7 cellular contexts compared by ENCODE assay signal in the genomic region with DNA sequence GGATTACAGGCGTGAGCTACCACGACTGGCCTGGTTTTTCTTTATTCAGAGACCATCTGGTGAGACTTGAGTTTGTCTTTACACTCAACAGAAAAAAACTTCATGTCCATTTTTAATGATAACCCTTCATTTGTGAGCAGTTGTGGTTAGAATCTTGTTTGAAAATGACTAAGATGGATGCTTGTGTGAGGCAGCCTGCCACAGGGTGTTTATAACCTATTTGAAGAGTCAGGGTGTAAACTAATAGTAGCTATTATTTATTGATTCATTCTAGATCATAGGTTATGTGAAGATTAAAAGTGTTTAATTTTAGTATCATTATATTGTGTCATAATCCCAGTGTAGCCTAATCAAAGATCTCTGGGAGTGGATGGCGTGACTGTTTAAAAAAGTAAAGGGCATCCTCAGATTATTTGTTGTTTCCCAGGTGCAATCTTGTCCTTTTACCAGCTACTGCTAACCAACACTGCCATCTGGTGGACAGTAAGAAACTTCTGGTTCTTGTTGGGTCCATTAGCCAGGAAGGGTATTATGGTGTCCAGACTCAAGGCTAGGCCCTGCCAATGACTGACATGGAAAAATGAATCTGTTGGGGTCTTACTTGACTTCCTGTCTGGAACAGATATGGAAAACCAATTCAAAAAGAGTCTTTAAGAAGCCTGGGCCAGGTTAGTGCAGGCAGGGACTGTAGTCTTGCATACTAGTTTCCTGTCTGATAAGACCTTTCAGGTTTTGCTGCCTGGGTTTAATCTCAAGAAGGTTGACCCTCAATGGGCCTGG. TPM values are rescaled to one million over a fixed set of nuclear protein-coding genes. Genes with fewer than 3 reads are reported as not detected.
DNase-seq lines count a peak whose midpoint lies in the region; ATAC-seq and TF ChIP-seq lines count a peak whose summit lies in the region.

No MANE protein-coding gene starts in this region.

- H3K27me3 ChIP-seq in GM06990 (replicated peaks; ENCODE audit: control insufficient read depth, insufficient read depth, low read length) (no peaks in the 10 kb centered on the region), Karpas-422 (ENCODE audit: low read length) (no peaks in the 10 kb centered on the region), heart left ventricle (no peaks in the 10 kb centered on the region)

- WGBS in heart left ventricle, 4 donors, result 60 to 66% (median 63%) methylated on average over 3 of the region's 3 CpGs

- no peak overlapping the region for H2AFZ ChIP-seq in Karpas-422 (ENCODE audit: low read length)

- H3K79me2 ChIP-seq in Karpas-422 (ENCODE audit: low read length), result peaks cover 3% of the 10 kb centered on the region; the same call in 1 of the 2 replicates

- H3K36me3 Mint-ChIP-seq in activated naive CD8-positive, alpha-beta T cell treated with anti-CD3 and anti-CD28 coated beads, Interleukin-2, amount 10 ng/mL, durations not matched to agents 7 days and 5 days, result peaks cover 8% of the 10 kb centered on the region

- H3K27me3 Mint-ChIP-seq in activated naive CD8-positive, alpha-beta T cell treated with anti-CD3 and anti-CD28 coated beads, Interleukin-2, amount 10 ng/mL, durations not matched to agents 7 days and 5 days, result no peaks in the 10 kb centered on the region

- H3K4me1 ChIP-seq in Karpas-422 (ENCODE audit: low read length) (peaks cover 29% of the 10 kb centered on the region), heart left ventricle (peaks cover 0 to 19% (median 8%) of the 10 kb centered on the region in 12 donors)

- H3K9me3 Mint-ChIP-seq in activated naive CD8-positive, alpha-beta T cell treated with anti-CD3 and anti-CD28 coated beads, Interleukin-2, amount 10 ng/mL, durations not matched to agents 7 days and 5 days, result no peaks in the 10 kb centered on the region

- H3K4me2 ChIP-seq in Karpas-422 (ENCODE audit: low read depth, low read length, poor library complexity, severe bottlenecking), result no peak overlapping the region

- H3K36me3 ChIP-seq in GM06990 (ENCODE audit: control insufficient read depth, insufficient read depth, low read length) (peaks cover 2% of the 10 kb centered on the region; the same call in 1 of the 2 replicates), Karpas-422 (ENCODE audit: insufficient read depth, low read length) (no peaks in the 10 kb centered on the region; the same call in 1 of the 2 replicates), heart left ventricle (peaks cover 0 to 29% (median 23%) of the 10 kb centered on the region in 9 donors)

- no peaks in the 10 kb centered on the region for H4K20me1 ChIP-seq in Karpas-422 (ENCODE audit: insufficient read depth, low read depth, low read length)

- no peak overlapping the region for H3K27ac Mint-ChIP-seq in activated naive CD8-positive, alpha-beta T cell treated with anti-CD3 and anti-CD28 coated beads, Interleukin-2, amount 10 ng/mL, durations not matched to agents 7 days and 5 days

- no peaks in the 10 kb centered on the region for H3K9me3 ChIP-seq in Karpas-422 (ENCODE audit: low read length)
- H3K9me3 ChIP-seq in heart left ventricle, result no peaks in the 10 kb centered on the region

- POLR2A ChIA-PET in activated naive CD8-positive, alpha-beta T cell treated with anti-CD3 and anti-CD28 coated beads, Interleukin-2, amount 10 ng/mL, durations not matched to agents 7 days and 5 days (lab: Charles Lee), result interaction anchor here (1.4 to 1.7 kb wide), 3 partner anchors 24 to 339 kb away, joined by 3 to 8 read pairs (median 4); partner anchors contain the start of gene NRBF2

- H3K4me3 Mint-ChIP-seq in activated naive CD8-positive, alpha-beta T cell treated with anti-CD3 and anti-CD28 coated beads, Interleukin-2, amount 10 ng/mL, durations not matched to agents 7 days and 5 days, result no peak overlapping the region

- H3K27ac ChIP-seq in Karpas-422 (ENCODE audit: low read length) (peak overlapping the region; percentile 69; the same call in 1 of the 2 replicates), heart left ventricle (no peak overlapping the region)

- H3K9ac ChIP-seq in Karpas-422 (ENCODE audit: low read length), result no peak overlapping the region

- DNase-seq in GM06990 (ENCODE audit: extremely low read depth, insufficient read length), result peak; percentile 55
- DNase-seq in Karpas-422, result peak; percentile 90
- peak; percentile 88 for DNase-seq in OCI-M1 (lab: John Stamatoyannopoulos, UW)
- no peak for DNase-seq in activated naive CD8-positive, alpha-beta T cell treated with anti-CD3 and anti-CD28 coated beads, Interleukin-2, amount 10 ng/mL, durations not matched to agents 7 days and 5 days
- peak in 2 of 5 donors; percentile 34 to 45 for DNase-seq in heart left ventricle
- peak; percentile 88 for DNase-seq in renal cortical epithelial cell (ENCODE audit: low read depth)

- TF ChIP-seq CTCF in GM06990 (IDR thresholded peaks at IDR 0.05; ENCODE audit: insufficient read depth, low read length, poor library complexity, severe bottlenecking), result peak; percentile 65
- TF ChIP-seq CTCF in heart left ventricle (IDR thresholded peaks at IDR 0.05), result peak; percentile 71 to 88 (median 81)

- intact Hi-C loops in heart left ventricle (cut with DNase I), result loop anchor here (1.0 to 10.0 kb wide), 17 partner anchors 53 to 721 kb away; partner anchors contain the start of gene EGR2 (in 6 of the 10)

- H3K9me2 ChIP-seq in Karpas-422 (replicated peaks; ENCODE audit: insufficient read depth, low read length), result no peaks in the 10 kb centered on the region

- H3K4me3 ChIP-seq in GM06990 (replicated peaks; ENCODE audit: low read depth, low read length) (no peak overlapping the region), Karpas-422 (ENCODE audit: low read length) (no peak overlapping the region), heart left ventricle (no peak overlapping the region)

- peaks cover 15% of the 10 kb centered on the region for H3K4me1 Mint-ChIP-seq in activated naive CD8-positive, alpha-beta T cell treated with anti-CD3 and anti-CD28 coated beads, Interleukin-2, amount 10 ng/mL, durations not matched to agents 7 days and 5 days

- ATAC-seq in GM21786 (IDR thresholded peaks at IDR 0.05; ENCODE audit: unreplicated experiment) (peak; percentile 81), heart left ventricle (peak; percentile 52 to 76 (median 72))
- peak; percentile 67 for ATAC-seq in activated naive CD8-positive, alpha-beta T cell treated with anti-CD3 and anti-CD28 coated beads, Interleukin-2, amount 10 ng/mL, durations not matched to agents 7 days and 5 days (ENCODE audit: low read depth)

- no peak for TF ChIP-seq POLR2A in heart left ventricle (IDR thresholded peaks at IDR 0.05)

RNA-seq across cellular contexts. Expression of gene NRBF2, which starts 24.9 kb away (rescaled TPM):
- 11.0 and 26.1 TPM in 2 replicates for total RNA-seq in Karpas-422 (2014; rRNA removed; shearing (Covaris generic); ENCODE audit: low replicate concordance)
- total RNA-seq in activated naive CD8-positive, alpha-beta T cell treated with anti-CD3 and anti-CD28 coated beads, Interleukin-2, amount 10 ng/mL, durations not matched to agents 7 days and 5 days, result 10 to 100 TPM; 24.1 to 24.7 TPM
- total RNA-seq in heart left ventricle (10 to 100 TPM in 6 of 9 donors, 1 to 10 TPM in 3; 7.4 to 18.3 (median 10.7) TPM), renal cortical epithelial cell (33.9 and 41.5 TPM in 2 replicates)
- 10 to 100 TPM in 1 of 2 donors, 1 to 10 TPM in 1; 2.7 to 15.2 TPM for polyA plus RNA-seq in heart left ventricle
